ENCODE assay signal across 8 cellular contexts in the genomic region with DNA sequence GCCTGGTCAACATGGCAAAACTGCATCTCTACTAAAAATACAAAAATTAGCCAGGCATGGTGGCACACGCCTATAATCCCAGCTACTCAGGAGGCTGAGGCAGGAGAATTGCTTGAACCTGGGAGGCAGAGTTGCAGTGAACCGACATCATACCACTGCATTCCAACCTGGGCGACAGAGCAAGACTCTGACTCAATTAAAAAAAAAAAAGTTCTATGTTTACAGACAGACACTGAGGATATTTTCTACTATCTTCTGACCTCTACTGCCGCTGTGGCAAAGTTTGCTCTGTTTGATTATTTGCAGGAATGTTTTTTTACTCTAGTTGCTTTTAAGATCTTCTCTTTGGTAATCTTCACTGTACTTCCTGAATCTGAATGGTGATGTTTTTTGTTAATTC. TPM values are rescaled to one million over a fixed set of nuclear protein-coding genes. Genes with fewer than 3 reads are reported as not detected.
DNase-seq lines count a peak whose midpoint lies in the region; ATAC-seq and TF ChIP-seq lines count a peak whose summit lies in the region.
"Not testable (repeated sequence)": the region's sequence is repeated elsewhere in the genome, so short reads cannot be mapped to it uniquely, and the experiment has no call there.

No MANE protein-coding gene starts in this region.

- H3K4me3 ChIP-seq in CD4-positive, CD25-positive, alpha-beta regulatory T cell (ENCODE audit: low read depth, low read length), result not testable (repeated sequence)

- H3K4me1 ChIP-seq in CD4-positive, CD25-positive, alpha-beta regulatory T cell (ENCODE audit: control insufficient read depth, insufficient read depth, low read length, poor library complexity, severe bottlenecking), result not testable (repeated sequence)

- not testable (repeated sequence) for H3K9me3 Mint-ChIP-seq in CD4-positive, CD25-positive, alpha-beta regulatory T cell; T-helper 2 cell treated with Interferon-gamma antibody and Interleukin-4, amounts not matched to agents 5 μg/mL and 100 μg/mL, for 36 hours; activated T-cell treated with anti-CD3 and anti-CD28 coated beads, Interleukin-2, amount 50 U/mL, for 24 hours; activated naive CD8-positive, alpha-beta T cell treated with anti-CD3 and anti-CD28 coated beads, Interleukin-2, amount 50 U/mL, for 24 hours; chondrocyte (ENCODE audit: low read depth); naive thymus-derived CD8-positive, alpha-beta T cell

- H3K4me1 Mint-ChIP-seq in CD4-positive, CD25-positive, alpha-beta regulatory T cell, result peaks cover 5 to 23% (median 14%) of the 10 kb centered on the region in 4 donors
- not testable (repeated sequence) for H3K4me1 Mint-ChIP-seq in T-helper 2 cell treated with Interferon-gamma antibody and Interleukin-4, amounts not matched to agents 5 μg/mL and 100 μg/mL, for 36 hours (ENCODE audit: low read depth); chondrocyte (ENCODE audit: low read depth)
- peaks cover 32% of the 10 kb centered on the region for H3K4me1 Mint-ChIP-seq in activated T-cell treated with anti-CD3 and anti-CD28 coated beads, Interleukin-2, amount 50 U/mL, for 24 hours (ENCODE audit: low read depth)
- peaks cover 13% of the 10 kb centered on the region for H3K4me1 Mint-ChIP-seq in activated naive CD8-positive, alpha-beta T cell treated with anti-CD3 and anti-CD28 coated beads, Interleukin-2, amount 50 U/mL, for 24 hours
- H3K4me1 Mint-ChIP-seq in naive thymus-derived CD8-positive, alpha-beta T cell, result peaks cover 11 to 21% (median 20%) of the 10 kb centered on the region in 4 donors

- not testable (repeated sequence) for H3K27ac ChIP-seq in CD4-positive, CD25-positive, alpha-beta regulatory T cell (ENCODE audit: insufficient read depth, low read length, poor library complexity, severe bottlenecking)

- not testable (repeated sequence) for H3K9me3 ChIP-seq in CD4-positive, CD25-positive, alpha-beta regulatory T cell (ENCODE audit: control insufficient read depth in 2 of 2, low read length in 2 of 2)

- DNase-seq in CD4-positive, CD25-positive, alpha-beta regulatory T cell; T-helper 2 cell treated with Interferon-gamma antibody and Interleukin-4, amounts not matched to agents 5 μg/mL and 100 μg/mL, for 36 hours (ENCODE audit: low spot score); activated T-cell treated with anti-CD3 and anti-CD28 coated beads, Interleukin-2, amount 50 U/mL, for 24 hours; activated naive CD8-positive, alpha-beta T cell treated with anti-CD3 and anti-CD28 coated beads, Interleukin-2, amount 50 U/mL, for 24 hours; chondrocyte (ENCODE audit: low spot score); naive thymus-derived CD8-positive, alpha-beta T cell: not testable (repeated sequence)
- DNase-seq in EL (peak; percentile 31), iris pigment epithelial cell (ENCODE audit: low read depth) (peak; percentile 68)

- not testable (repeated sequence) for TF ChIP-seq CTCF in chondrocyte (IDR thresholded peaks at IDR 0.05)

- not testable (repeated sequence) for H3K27me3 Mint-ChIP-seq in CD4-positive, CD25-positive, alpha-beta regulatory T cell; T-helper 2 cell treated with Interferon-gamma antibody and Interleukin-4, amounts not matched to agents 5 μg/mL and 100 μg/mL, for 36 hours (ENCODE audit: low read depth); activated T-cell treated with anti-CD3 and anti-CD28 coated beads, Interleukin-2, amount 50 U/mL, for 24 hours; activated naive CD8-positive, alpha-beta T cell treated with anti-CD3 and anti-CD28 coated beads, Interleukin-2, amount 50 U/mL, for 24 hours; chondrocyte (ENCODE audit: low read depth); naive thymus-derived CD8-positive, alpha-beta T cell

- H3K36me3 ChIP-seq in CD4-positive, CD25-positive, alpha-beta regulatory T cell (ENCODE audit: control insufficient read depth, insufficient read depth, low read length), result peaks cover 20% of the 10 kb centered on the region

- POLR2A ChIA-PET in naive thymus-derived CD8-positive, alpha-beta T cell (lab: Charles Lee), result not testable (repeated sequence)

- peaks cover 24% of the 10 kb centered on the region for H3K36me3 Mint-ChIP-seq in CD4-positive, CD25-positive, alpha-beta regulatory T cell
- peaks cover 21% of the 10 kb centered on the region for H3K36me3 Mint-ChIP-seq in T-helper 2 cell treated with Interferon-gamma antibody and Interleukin-4, amounts not matched to agents 5 μg/mL and 100 μg/mL, for 36 hours (ENCODE audit: low read depth)
- peaks cover 52% of the 10 kb centered on the region for H3K36me3 Mint-ChIP-seq in activated T-cell treated with anti-CD3 and anti-CD28 coated beads, Interleukin-2, amount 50 U/mL, for 24 hours (ENCODE audit: low read depth)
- H3K36me3 Mint-ChIP-seq in activated naive CD8-positive, alpha-beta T cell treated with anti-CD3 and anti-CD28 coated beads, Interleukin-2, amount 50 U/mL, for 24 hours (ENCODE audit: low read depth), result peaks cover 19% of the 10 kb centered on the region
- H3K36me3 Mint-ChIP-seq in chondrocyte (ENCODE audit: low read depth), result not testable (repeated sequence)
- peaks cover 0 to 36% (median 19%) of the 10 kb centered on the region in 3 donors for H3K36me3 Mint-ChIP-seq in naive thymus-derived CD8-positive, alpha-beta T cell

- not testable (repeated sequence) for H3K27me3 ChIP-seq in CD4-positive, CD25-positive, alpha-beta regulatory T cell (ENCODE audit: control insufficient read depth, insufficient read depth, low read length)

- not testable (repeated sequence) for H3K4me3 Mint-ChIP-seq in CD4-positive, CD25-positive, alpha-beta regulatory T cell; T-helper 2 cell treated with Interferon-gamma antibody and Interleukin-4, amounts not matched to agents 5 μg/mL and 100 μg/mL, for 36 hours; activated T-cell treated with anti-CD3 and anti-CD28 coated beads, Interleukin-2, amount 50 U/mL, for 24 hours; activated naive CD8-positive, alpha-beta T cell treated with anti-CD3 and anti-CD28 coated beads, Interleukin-2, amount 50 U/mL, for 24 hours; chondrocyte (ENCODE audit: unreplicated experiment); naive thymus-derived CD8-positive, alpha-beta T cell

- ATAC-seq in CD4-positive, CD25-positive, alpha-beta regulatory T cell (ENCODE audit: low read depth in 2 of 2); activated naive CD8-positive, alpha-beta T cell treated with anti-CD3 and anti-CD28 coated beads, Interleukin-2, amount 50 U/mL, for 24 hours; naive thymus-derived CD8-positive, alpha-beta T cell: not testable (repeated sequence)

- H3K27ac Mint-ChIP-seq in CD4-positive, CD25-positive, alpha-beta regulatory T cell, result peak overlapping the region in 2 of 3 donors; percentile 10 to 55
- peak overlapping the region; percentile 5 for H3K27ac Mint-ChIP-seq in T-helper 2 cell treated with Interferon-gamma antibody and Interleukin-4, amounts not matched to agents 5 μg/mL and 100 μg/mL, for 36 hours
- H3K27ac Mint-ChIP-seq in activated T-cell treated with anti-CD3 and anti-CD28 coated beads, Interleukin-2, amount 50 U/mL, for 24 hours, result peak overlapping the region; percentile 0
- peak overlapping the region; percentile 4 for H3K27ac Mint-ChIP-seq in activated naive CD8-positive, alpha-beta T cell treated with anti-CD3 and anti-CD28 coated beads, Interleukin-2, amount 50 U/mL, for 24 hours
- peak overlapping the region; percentile 57 for H3K27ac Mint-ChIP-seq in chondrocyte (ENCODE audit: unreplicated experiment)
- peak overlapping the region in 8 of 10 donors; percentile 3 to 71 (median 9) for H3K27ac Mint-ChIP-seq in naive thymus-derived CD8-positive, alpha-beta T cell

RNA-seq across cellular contexts. Expression of gene DCAF1, which starts 52.1 kb away (rescaled TPM):
- 23.5 TPM for total RNA-seq in CD4-positive, CD25-positive, alpha-beta regulatory T cell
- polyA plus RNA-seq in CD4-positive, CD25-positive, alpha-beta regulatory T cell, result 10 to 100 TPM in 3 of 4 donors, 1 to 10 TPM in 1; 7.0 to 17.2 (median 11.1) TPM
- total RNA-seq in chondrocyte, result 13.8 to 17.6 TPM (median 13.8 TPM) in 3 replicates
- 10 to 100 TPM; 36.4 TPM for total RNA-seq in naive thymus-derived CD8-positive, alpha-beta T cell
- polyA plus RNA-seq in naive thymus-derived CD8-positive, alpha-beta T cell, result 10 to 100 TPM in 2 of 3 donors, 1 to 10 TPM in 1; 9.1 to 17.4 (median 10.7) TPM

RNA-seq across cellular contexts. Expression of gene RBM15B, which starts 56.7 kb away (rescaled TPM):
- 28.4 TPM for total RNA-seq in CD4-positive, CD25-positive, alpha-beta regulatory T cell
- 10 to 100 TPM; 10.1 to 14.2 (median 12.0) TPM for polyA plus RNA-seq in CD4-positive, CD25-positive, alpha-beta regulatory T cell
- 39.5 to 43.8 TPM (median 39.6 TPM) in 3 replicates for total RNA-seq in chondrocyte
- 10 to 100 TPM; 41.8 to 42.0 TPM for total RNA-seq in naive thymus-derived CD8-positive, alpha-beta T cell
- polyA plus RNA-seq in naive thymus-derived CD8-positive, alpha-beta T cell, result 10 to 100 TPM; 12.9 to 27.3 (median 14.2) TPM

Comparison
In these comparisons a context has a peak if more than half of its experiments do, and no peak if none do; other contexts are left out.
1. H3K27ac Mint-ChIP-seq: peak in every context shown above with its lines; median percentile 57 in chondrocyte; 32 in CD4-positive, CD25-positive, alpha-beta regulatory T cell; 9 in naive thymus-derived CD8-positive, alpha-beta T cell; 5 in T-helper 2 cell treated with Interferon-gamma antibody and Interleukin-4, amounts not matched to agents 5 μg/mL and 100 μg/mL, for 36 hours; 4 in activated naive CD8-positive, alpha-beta T cell treated with anti-CD3 and anti-CD28 coated beads, Interleukin-2, amount 50 U/mL, for 24 hours; 0 in activated T-cell treated with anti-CD3 and anti-CD28 coated beads, Interleukin-2, amount 50 U/mL, for 24 hours.